Comparison of ENCODE assay signal across 17 cellular contexts in the genomic region with DNA sequence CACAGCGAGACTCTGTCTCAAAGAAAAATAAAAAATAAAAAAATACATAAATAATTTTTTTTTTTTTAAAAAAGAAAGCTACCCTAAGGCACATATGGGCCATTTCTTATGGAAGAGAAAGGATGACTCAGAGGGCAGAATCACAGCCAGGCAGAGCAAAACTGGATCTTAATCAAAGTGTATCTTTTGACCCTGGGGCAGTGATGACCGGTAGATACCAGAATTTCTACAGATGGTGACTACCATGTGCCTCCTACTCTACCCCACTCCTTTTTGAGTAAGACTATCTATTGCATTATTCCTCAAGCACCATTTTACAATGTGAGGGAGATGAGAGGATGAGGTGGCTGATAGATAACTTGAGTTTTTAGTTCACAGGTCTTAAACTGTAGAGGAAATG.
"Had no signal": no experiment of that assay in that cellular context is flagged by ENCODE, and none has a peak within 500 bp of the region (broad histone marks: within the 10 kb centered on the region; RNA-seq: fewer than 3 reads in every experiment).

No MANE protein-coding gene starts in this region.

- H3K27me3 Mint-ChIP-seq: activated CD4-positive, alpha-beta T cell treated with anti-CD3 and anti-CD28 coated beads for 36 hours; central memory CD8-positive, alpha-beta T cell; natural killer cell treated with Interleukin-12 subunit alpha and Interleukin-12 subunit beta and Interleukin-15 and Interleukin-18, amount 100 ng/mL, for 72 hours; stimulated activated naive B cell treated with anti-CD40 and anti-IgM and Interleukin-4, amounts not matched to agents 10 μg/mL and 1 μg/mL and 100 μg/mL, for 72 hours had no signal

- H3K4me1 ChIP-seq: adrenal gland had no signal

- H3K9me3 Mint-ChIP-seq: central memory CD8-positive, alpha-beta T cell; natural killer cell treated with Interleukin-12 subunit alpha and Interleukin-12 subunit beta and Interleukin-15 and Interleukin-18, amount 100 ng/mL, for 72 hours had no signal

- DNase-seq: activated CD4-positive, alpha-beta T cell treated with anti-CD3 and anti-CD28 coated beads for 36 hours; activated naive CD4-positive, alpha-beta T cell treated with anti-CD3 and anti-CD28 coated beads, Interleukin-2, amount 50 U/mL, for 16 hours; cortex of kidney; effector CD8-positive, alpha-beta T cell; glutamatergic neuron; left colon; mucosa of descending colon; occipital lobe; spleen; stimulated activated CD4-positive, alpha-beta T cell treated with anti-CD3 and anti-CD28 coated beads, Interleukin-1b, Interleukin-23, amount 100 ng/mL, for 48 hours; stimulated activated naive B cell treated with anti-CD40 and anti-IgM and Interleukin-4, amounts not matched to agents 10 μg/mL and 1 μg/mL and 100 μg/mL, for 72 hours; SW 1271 had no signal

- H3K4me3 Mint-ChIP-seq: central memory CD8-positive, alpha-beta T cell; natural killer cell treated with Interleukin-12 subunit alpha and Interleukin-12 subunit beta and Interleukin-15 and Interleukin-18, amount 100 ng/mL, for 72 hours; stimulated activated naive B cell treated with anti-CD40 and anti-IgM and Interleukin-4, amounts not matched to agents 10 μg/mL and 1 μg/mL and 100 μg/mL, for 72 hours had no signal

- H3K27ac Mint-ChIP-seq: natural killer cell treated with Interleukin-12 subunit alpha and Interleukin-12 subunit beta and Interleukin-15 and Interleukin-18, amount 100 ng/mL, for 72 hours; stimulated activated naive B cell treated with anti-CD40 and anti-IgM and Interleukin-4, amounts not matched to agents 10 μg/mL and 1 μg/mL and 100 μg/mL, for 72 hours had no signal

- H3K27ac ChIP-seq: adrenal gland, spleen, tibial nerve, VCaP had no signal

- H3K27me3 ChIP-seq: adrenal gland, spleen, tibial nerve had no signal

- H3K4me3 ChIP-seq: adrenal gland, mucosa of descending colon, spleen, tibial nerve had no signal

- H3K9me3 ChIP-seq: adrenal gland, mucosa of descending colon, spleen, tibial nerve had no signal
